In the genomic region with DNA sequence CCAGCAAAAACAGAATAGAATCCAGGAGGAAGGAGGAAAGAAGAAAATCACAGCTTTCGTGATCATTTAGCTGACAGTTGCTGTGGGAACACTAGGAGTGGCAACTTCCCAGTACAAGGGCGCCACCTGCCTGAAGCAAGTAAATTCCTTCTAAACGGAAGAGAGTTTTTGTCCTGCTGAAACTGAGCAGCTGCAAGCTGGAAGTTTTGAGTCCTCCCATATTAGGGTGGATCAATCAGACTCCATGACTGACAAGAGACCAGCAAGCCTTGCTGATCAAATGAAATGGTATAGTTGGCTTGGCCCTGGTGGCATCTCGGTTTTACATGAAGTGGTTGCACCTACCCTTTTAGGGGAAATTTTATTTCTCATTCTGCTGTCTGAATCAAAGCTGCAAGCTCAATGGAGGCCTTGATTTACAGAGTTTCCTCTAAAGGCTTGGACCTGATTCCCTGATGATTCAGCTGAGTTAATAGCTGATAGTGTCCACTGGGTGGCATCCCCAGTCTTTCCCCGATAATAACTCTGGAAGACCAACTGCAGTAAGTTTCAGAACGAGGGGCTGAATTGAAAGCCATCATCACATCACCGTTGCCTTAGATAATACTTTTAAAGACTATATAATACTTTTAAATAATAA, we compare ENCODE assay signal across 8 cellular contexts.
DNase-seq lines count a peak whose midpoint lies in the region; ATAC-seq, FAIRE-seq and TF ChIP-seq lines count a peak whose summit lies in the region.

No MANE protein-coding gene starts in this region.

- H3K9ac ChIP-seq in NT2/D1 (ENCODE audit: insufficient read length, low read depth), result no peak overlapping the region
- H3K9ac ChIP-seq in kidney (ENCODE audit: low read length in 2 of 2), result no peak overlapping the region

- H3K27ac ChIP-seq in kidney (ENCODE audit: low read depth in 2 of 2, low read length in 2 of 2), result no peak overlapping the region

- FAIRE-seq in kidney (lab: Jason Lieb, UNC), result no peak

- DNase-seq in AG04449 (ENCODE audit: low read depth, low spot score) (no peak), GM12865 (ENCODE audit: low read depth) (peak; percentile 65), HuH-7 (ENCODE audit: low spot score) (peak; percentile 8), NT2/D1 (ENCODE audit: low read depth, low spot score) (peak; percentile 58), cerebellar cortex (ENCODE audit: low spot score) (peak; percentile 66), kidney (peak; percentile 74), HuH-7.5 (ENCODE audit: low spot score) (no peak)
- peak; percentile 46 for DNase-seq in stimulated activated naive CD8-positive, alpha-beta T cell treated with anti-CD3 and anti-CD28 coated beads, Interleukin-15, Interleukin-2, amounts not matched to agents 100 U/mL and 50 U/mL, for 24 hours

- H3K4me1 ChIP-seq in NT2/D1 (ENCODE audit: insufficient read depth, insufficient read length), result no peaks in the 10 kb centered on the region
- H3K4me1 ChIP-seq in kidney (ENCODE audit: control insufficient read depth in 1 of 2, insufficient read depth in 1 of 2, low read depth in 1 of 2, low read length in 2 of 2), result no peaks in the 10 kb centered on the region

- H3K4me3 ChIP-seq in AG04449 (ENCODE audit: low read depth, low read length) (no peak overlapping the region), GM12865 (ENCODE audit: low read depth, low read length) (no peak overlapping the region), NT2/D1 (ENCODE audit: insufficient read length, low read depth) (no peak overlapping the region), kidney (ENCODE audit: low read length in 2 of 2) (no peak overlapping the region)

- no peak for ATAC-seq in stimulated activated naive CD8-positive, alpha-beta T cell treated with anti-CD3 and anti-CD28 coated beads, Interleukin-15, Interleukin-2, amounts not matched to agents 100 U/mL and 50 U/mL, for 24 hours

- CTCF ChIA-PET in AG04449 (lab: Yijun Ruan, JAX), result interaction anchor here (0.7 to 5.2 kb wide), 39 partner anchors 8 to 1263 kb away, joined by 3 to 92 read pairs (median 4); a partner anchor contains a TSS

- H3K9me3 ChIP-seq in NT2/D1 (ENCODE audit: insufficient read depth, low read length) (no peaks in the 10 kb centered on the region), kidney (ENCODE audit: control insufficient read depth in 1 of 2, low read length in 2 of 2) (no peaks in the 10 kb centered on the region)

- POLR2A ChIA-PET in AG04449 (lab: Yijun Ruan, JAX), result no interaction called here

- no peaks in the 10 kb centered on the region for H3K36me3 ChIP-seq in NT2/D1 (ENCODE audit: insufficient read depth, insufficient read length, low read length)
- no peaks in the 10 kb centered on the region for H3K36me3 ChIP-seq in kidney (ENCODE audit: control insufficient read depth in 1 of 2, insufficient read depth in 2 of 2, low read length in 2 of 2)

- TF ChIP-seq CTCF in AG04449 (IDR thresholded peaks at IDR 0.05; ENCODE audit: insufficient read depth, low read length, missing control alignments), result peak; percentile 72
- TF ChIP-seq CTCF in GM12865 (IDR thresholded peaks at IDR 0.05; ENCODE audit: insufficient read depth, low read depth, low read length, missing control alignments), result peak; percentile 60
- TF ChIP-seq CTCF in kidney (IDR thresholded peaks at IDR 0.05; ENCODE audit: borderline replicate concordance, extremely low read depth, insufficient read depth), result peak; percentile 78

- intact Hi-C loops in kidney (cut with DNase I), result loop anchor here (5.0 kb wide), 1 partner anchor 768 kb away; no protein-coding TSS in a partner anchor

- no peaks in the 10 kb centered on the region for H3K27me3 ChIP-seq in NT2/D1 (ENCODE audit: insufficient read depth, insufficient read length)

Comparison
In these comparisons a context has a peak if more than half of its experiments do, and no peak if none do; other contexts are left out.
1. DNase-seq: peak in GM12865 (single experiment), HuH-7 (single experiment), NT2/D1 (single experiment), cerebellar cortex (single experiment), kidney (single experiment) and stimulated activated naive CD8-positive, alpha-beta T cell treated with anti-CD3 and anti-CD28 coated beads, Interleukin-15, Interleukin-2, amounts not matched to agents 100 U/mL and 50 U/mL, for 24 hours (single experiment); none in AG04449 (single experiment) and HuH-7.5 (single experiment).
2. Peak in every context shown above with its lines, with median percentiles within 50 percentile points of each other: CTCF ChIP-seq.